18 cellular contexts compared by ENCODE assay signal in the genomic region with DNA sequence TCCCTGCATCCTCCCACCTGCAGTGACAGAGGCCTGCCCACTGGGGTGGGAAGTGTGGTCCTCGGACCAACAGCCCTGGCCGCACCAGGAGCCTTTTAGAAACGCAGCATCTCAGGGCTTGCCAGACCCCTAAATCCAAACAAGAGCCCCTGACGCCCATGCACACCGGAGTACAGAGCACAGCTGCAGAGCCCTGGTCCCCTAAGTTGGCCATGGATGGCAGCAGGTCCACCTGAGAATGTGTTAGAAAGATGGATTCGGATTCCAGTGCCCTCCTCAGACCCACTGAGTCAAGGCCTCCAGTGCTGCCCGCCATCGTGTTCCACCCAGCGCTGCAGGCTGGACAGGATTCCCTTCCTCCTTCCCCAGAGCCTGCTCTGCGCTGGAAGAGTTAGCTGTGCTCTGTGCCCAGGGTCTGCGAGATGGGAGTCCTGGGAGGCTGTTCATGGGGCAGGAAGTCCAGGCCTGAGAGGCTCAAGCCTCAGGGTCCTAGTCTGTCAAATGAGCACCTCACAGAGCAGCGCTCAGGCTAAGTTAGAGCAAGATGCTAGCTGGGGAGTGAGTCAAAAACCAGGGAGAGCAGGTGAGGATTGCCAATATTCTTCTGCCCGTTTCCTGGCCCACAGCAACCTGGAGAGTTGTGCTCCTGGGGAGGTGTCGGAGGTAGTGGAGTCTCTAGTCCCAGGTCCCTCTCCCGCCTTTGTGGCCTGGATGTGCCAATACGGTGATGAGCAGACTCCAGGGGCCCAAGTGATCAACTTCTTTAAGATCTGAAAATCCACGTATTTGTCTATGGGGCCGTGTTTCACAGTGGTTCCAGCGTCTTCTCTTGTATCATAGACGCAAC.
A peak's percentile ranks its signal among the peaks of the same experiment; 100 is the strongest.
DNase-seq lines count a peak whose midpoint lies in the region; ATAC-seq and TF ChIP-seq lines count a peak whose summit lies in the region.
"Had no signal": no experiment of that assay in that cellular context is flagged by ENCODE, and none has a peak within 500 bp of the region (broad histone marks: within the 10 kb centered on the region; RNA-seq: fewer than 3 reads in every experiment).

No MANE protein-coding gene starts in this region.

- H3K9me3 Mint-ChIP-seq in natural killer cell treated with Interleukin-12 subunit alpha and Interleukin-12 subunit beta and Interleukin-15 and Interleukin-18, amount 100 ng/mL, for 72 hours = no peaks in the 10 kb centered on the region
- H3K9me3 Mint-ChIP-seq in natural killer cell = no peaks in the 10 kb centered on the region
- peaks cover 1% of the 10 kb centered on the region for H3K9me3 Mint-ChIP-seq in endodermal cell
- H3K9me3 Mint-ChIP-seq: CD8-positive, alpha-beta T cell had no signal

- no peak overlapping the region for H3K9ac ChIP-seq in endodermal cell (ENCODE audit: extremely low read depth, low read length, poor library complexity, severe bottlenecking)
- no peak overlapping the region for H3K9ac ChIP-seq in neuronal stem cell (ENCODE audit: low read depth, low read length, poor library complexity)

- peak overlapping the region; percentile 71 for H2AK5ac ChIP-seq in neuronal stem cell (ENCODE audit: low read depth, low read length)

- ATAC-seq in natural killer cell treated with Interleukin-12 subunit alpha and Interleukin-12 subunit beta and Interleukin-15 and Interleukin-18, amount 100 ng/mL, for 72 hours = peak; percentile 14 to 40
- no peak for ATAC-seq in natural killer cell
- ATAC-seq: CD8-positive, alpha-beta T cell; HepG2 had no signal

- H3K14ac ChIP-seq in neuronal stem cell (ENCODE audit: low read length) = peak overlapping the region; percentile 72

- no peak for TF ChIP-seq CTCF in natural killer cell (IDR thresholded peaks at IDR 0.05)
- no peak for TF ChIP-seq CTCF in endodermal cell (conservative IDR thresholded peaks at IDR 0.05)

- no peak overlapping the region for H3K27ac ChIP-seq in endodermal cell (ENCODE audit: low read depth, low read length)
- H3K27ac ChIP-seq in neuronal stem cell (replicated peaks; ENCODE audit: low read length) = no peak overlapping the region
- H3K27ac ChIP-seq in SJCRH30 = no peak overlapping the region

- 86 to 96% methylated on average over 12 to 20 of the region's 20 CpGs for WGBS in endodermal cell (ENCODE audit: insufficient coverage in 1 of 2, insufficient read length in 1 of 2), 2 experiments
- WGBS in neuronal stem cell (ENCODE audit: extremely low coverage in 2 of 2, insufficient read length in 2 of 2, insufficient replicate concordance in 1 of 2), 2 donors = no CpG with 5 or more reads among the region's 20 CpGs

- no peak overlapping the region for H4K91ac ChIP-seq in neuronal stem cell (ENCODE audit: low read depth, low read length, poor library complexity)

- H3K4me3 ChIP-seq in endodermal cell (ENCODE audit: low read length) = no peak overlapping the region
- H3K4me3 ChIP-seq in neuronal stem cell (ENCODE audit: low read length in 2 of 2) = no peak overlapping the region
- H3K4me3 ChIP-seq in SJCRH30 = no peak overlapping the region
- H3K4me3 ChIP-seq: HAP-1 had no signal

- H2BK15ac ChIP-seq in neuronal stem cell (ENCODE audit: low read length) = no peak overlapping the region

- no peaks in the 10 kb centered on the region for H3K4me1 Mint-ChIP-seq in natural killer cell treated with Interleukin-12 subunit alpha and Interleukin-12 subunit beta and Interleukin-15 and Interleukin-18, amount 100 ng/mL, for 72 hours (ENCODE audit: low read depth in 2 of 2)
- H3K4me1 Mint-ChIP-seq in natural killer cell (no peaks in the 10 kb centered on the region), endodermal cell (no peaks in the 10 kb centered on the region)

- H3K4ac ChIP-seq in neuronal stem cell (ENCODE audit: low read length) = no peak overlapping the region

- H3K4me2 ChIP-seq in neuronal stem cell (ENCODE audit: insufficient read depth, low read length, poor library complexity, severe bottlenecking) = no peak overlapping the region

- peak overlapping the region; percentile 78 for H2BK5ac ChIP-seq in neuronal stem cell (ENCODE audit: low read length)

- peak overlapping the region; percentile 72 for H3K18ac ChIP-seq in neuronal stem cell (ENCODE audit: low read length)

- H3K9me3 ChIP-seq in endodermal cell (ENCODE audit: control insufficient read depth, low read length) (no peaks in the 10 kb centered on the region), neuronal stem cell (replicated peaks in 1 of 2; ENCODE audit: control insufficient read depth in 2 of 2, insufficient read depth in 1 of 2, low read depth in 1 of 2, low read length in 2 of 2) (no peaks in the 10 kb centered on the region), SJCRH30 (replicated peaks) (no peaks in the 10 kb centered on the region)
- H3K9me3 ChIP-seq: HAP-1 had no signal

- H3K27me3 Mint-ChIP-seq in natural killer cell treated with Interleukin-12 subunit alpha and Interleukin-12 subunit beta and Interleukin-15 and Interleukin-18, amount 100 ng/mL, for 72 hours = peaks cover 22 to 24% of the 10 kb centered on the region in 2 donors
- peaks cover 7 to 10% of the 10 kb centered on the region in 2 donors for H3K27me3 Mint-ChIP-seq in natural killer cell (ENCODE audit: low read depth in 2 of 2)
- peaks cover 24% of the 10 kb centered on the region for H3K27me3 Mint-ChIP-seq in endodermal cell (ENCODE audit: insufficient read depth)

- DNase-seq in natural killer cell treated with Interleukin-12 subunit alpha and Interleukin-12 subunit beta and Interleukin-15 and Interleukin-18, amount 100 ng/mL, for 72 hours (ENCODE audit: low spot score) = no peak
- DNase-seq in natural killer cell (no peak), endodermal cell (peak; percentile 39), neuronal stem cell (ENCODE audit: low spot score) (no peak), NCI-H446 (lab: John Stamatoyannopoulos, UW) (no peak), SJCRH30 (no peak), HCEC 1CT (no peak)
- DNase-seq: ACHN, AML-193, Calu3, DMS79 treated with DMSO at 0.1 percent for 48 hours, GF-D8, GOT3, KBM-7 had no signal

- H3K23ac ChIP-seq in neuronal stem cell (ENCODE audit: low read depth, low read length, poor library complexity) = no peak overlapping the region

- intact Hi-C loops in natural killer cell (cut with micrococcal nuclease) = no loop called here

- H3K27me3 ChIP-seq in endodermal cell (ENCODE audit: control insufficient read depth, insufficient read depth, low read length, poor library complexity, severe bottlenecking) = no peaks in the 10 kb centered on the region
- peaks cover 0 to 3% (median 0%) of the 10 kb centered on the region in 3 experiments for H3K27me3 ChIP-seq in neuronal stem cell (ENCODE audit: control insufficient read depth in 3 of 3, insufficient read depth in 3 of 3, low read depth in 1 of 3, low read length in 3 of 3)
- H3K27me3 ChIP-seq in SJCRH30 = no peaks in the 10 kb centered on the region

- no peaks in the 10 kb centered on the region for H3K79me1 ChIP-seq in neuronal stem cell (ENCODE audit: low read depth, low read length)

- no peaks in the 10 kb centered on the region for H3K36me3 Mint-ChIP-seq in natural killer cell treated with Interleukin-12 subunit alpha and Interleukin-12 subunit beta and Interleukin-15 and Interleukin-18, amount 100 ng/mL, for 72 hours
- H3K36me3 Mint-ChIP-seq in natural killer cell (no peaks in the 10 kb centered on the region), endodermal cell (ENCODE audit: low read depth) (no peaks in the 10 kb centered on the region)
- H3K36me3 Mint-ChIP-seq: CD8-positive, alpha-beta T cell; IgD-negative memory B cell had no signal

- H4K8ac ChIP-seq in neuronal stem cell (ENCODE audit: low read depth, low read length) = peak overlapping the region; percentile 94

- no peak overlapping the region for H3K4me3 Mint-ChIP-seq in natural killer cell treated with Interleukin-12 subunit alpha and Interleukin-12 subunit beta and Interleukin-15 and Interleukin-18, amount 100 ng/mL, for 72 hours
- H3K4me3 Mint-ChIP-seq in natural killer cell (no peak overlapping the region), endodermal cell (no peak overlapping the region)
- H3K4me3 Mint-ChIP-seq: CD8-positive, alpha-beta T cell; IgD-negative memory B cell had no signal

- H2AFZ ChIP-seq in neuronal stem cell (ENCODE audit: low read length) = no peak overlapping the region

- H2BK120ac ChIP-seq in neuronal stem cell (ENCODE audit: low read depth, low read length) = no peak overlapping the region

- no peak overlapping the region for H3K27ac Mint-ChIP-seq in natural killer cell treated with Interleukin-12 subunit alpha and Interleukin-12 subunit beta and Interleukin-15 and Interleukin-18, amount 100 ng/mL, for 72 hours
- H3K27ac Mint-ChIP-seq in natural killer cell (no peak overlapping the region), endodermal cell (no peak overlapping the region)
- H3K27ac Mint-ChIP-seq: CD8-positive, alpha-beta T cell; IgD-negative memory B cell had no signal

- H3K4me1 ChIP-seq in endodermal cell (ENCODE audit: control insufficient read depth, insufficient read depth, low read length) = no peaks in the 10 kb centered on the region
- peaks cover 0 to 3% of the 10 kb centered on the region in 2 donors for H3K4me1 ChIP-seq in neuronal stem cell (ENCODE audit: control insufficient read depth in 2 of 2, insufficient read depth in 1 of 2, low read depth in 1 of 2, low read length in 2 of 2)
- no peaks in the 10 kb centered on the region for H3K4me1 ChIP-seq in SJCRH30
- H3K4me1 ChIP-seq: HAP-1 had no signal

- H2BK12ac ChIP-seq in neuronal stem cell (ENCODE audit: low read length) = no peak overlapping the region

- H3K36me3 ChIP-seq in endodermal cell (ENCODE audit: control insufficient read depth, insufficient read depth, low read length) = no peaks in the 10 kb centered on the region
- H3K36me3 ChIP-seq in neuronal stem cell (replicated peaks in 1 of 2; ENCODE audit: control insufficient read depth in 2 of 2, insufficient read depth in 2 of 2, low read length in 2 of 2) = no peaks in the 10 kb centered on the region
- H3K36me3 ChIP-seq in SJCRH30 = no peaks in the 10 kb centered on the region
- H3K36me3 ChIP-seq: HAP-1 had no signal

Comparison
In these comparisons a context has a peak if more than half of its experiments do, and no peak if none do; other contexts are left out.
1. ATAC-seq: peak in natural killer cell treated with Interleukin-12 subunit alpha and Interleukin-12 subunit beta and Interleukin-15 and Interleukin-18, amount 100 ng/mL, for 72 hours (2 of 2); none in natural killer cell (0 of 3).